ENCODE assay signal across 8 cellular contexts in genomic region chr4:55947254-55947882, GRCh38. TPM values are rescaled to one million over a fixed set of nuclear protein-coding genes. Genes with fewer than 3 reads are reported as not detected.
A peak's percentile ranks its signal among the peaks of the same experiment; 100 is the strongest.
DNase-seq lines count a peak whose midpoint lies in the region; ATAC-seq and TF ChIP-seq lines count a peak whose summit lies in the region.

No MANE protein-coding gene starts in this region.

- H3K9ac ChIP-seq in colonic mucosa (ENCODE audit: low read depth in 2 of 2, low read length in 2 of 2): peak overlapping the region in 1 of 2 donors; percentile 21

- H3K36me3 ChIP-seq in right atrium auricular region (no peaks in the 10 kb centered on the region), OCI-LY7 (ENCODE audit: insufficient read depth, low read length) (peaks cover 11% of the 10 kb centered on the region), colonic mucosa (no peaks in the 10 kb centered on the region), ovary (no peaks in the 10 kb centered on the region)

- TF ChIP-seq CTCF in right atrium auricular region (IDR thresholded peaks at IDR 0.05) (no peak), OCI-LY7 (conservative IDR thresholded peaks at IDR 0.05; ENCODE audit: low read length) (0 out of 2 replicates have a peak, but pooled peaks have one; percentile 23), colonic mucosa (IDR thresholded peaks at IDR 0.05) (no peak), ovary (IDR thresholded peaks at IDR 0.05) (no peak)

- H3K27me3 ChIP-seq in right atrium auricular region (no peaks in the 10 kb centered on the region), colonic mucosa (no peaks in the 10 kb centered on the region), ovary (no peaks in the 10 kb centered on the region)

- peak overlapping the region; percentile 12 to 78 for H3K4me3 ChIP-seq in right atrium auricular region
- H3K4me3 ChIP-seq in OCI-LY7 (ENCODE audit: low read depth, low read length, poor library complexity, severe bottlenecking): peak overlapping the region; percentile 82
- H3K4me3 ChIP-seq in colonic mucosa: no peak overlapping the region
- H3K4me3 ChIP-seq in ovary: peak overlapping the region; percentile 91

- H4K20me1 ChIP-seq in OCI-LY7 (ENCODE audit: insufficient read depth, low read length): no peaks in the 10 kb centered on the region

- H3K79me2 ChIP-seq in OCI-LY7 (ENCODE audit: insufficient read depth, low read depth, low read length): peaks cover 32% of the 10 kb centered on the region

- H3K4me1 ChIP-seq in right atrium auricular region (peaks cover 0 to 24% of the 10 kb centered on the region in 2 donors), OCI-LY7 (ENCODE audit: insufficient read depth, low read length, poor library complexity, severe bottlenecking) (peaks cover 53% of the 10 kb centered on the region), colonic mucosa (no peaks in the 10 kb centered on the region), ovary (ENCODE audit: insufficient read depth) (peaks cover 10% of the 10 kb centered on the region)

- BruUV-seq in OCI-LY7 (replicated peaks; lab: Mats Ljungman, UMichigan): no TSS peak

- peak overlapping the region; percentile 65 for H2AFZ ChIP-seq in OCI-LY7 (ENCODE audit: low read length)

- no peak for ATAC-seq in Right ventricle myocardium superior (ENCODE audit: poor library complexity)
- peak; percentile 34 for ATAC-seq in HG02870 (IDR thresholded peaks at IDR 0.05; ENCODE audit: unreplicated experiment)

- H3K9me2 ChIP-seq in OCI-LY7 (ENCODE audit: insufficient read depth, low read length): no peaks in the 10 kb centered on the region

- DNase-seq in right atrium auricular region (ENCODE audit: low spot score): no peak
- DNase-seq in Right ventricle myocardium superior: no peak
- peak; percentile 91 for DNase-seq in OCI-LY7 (ENCODE audit: low spot score)
- DNase-seq in colonic mucosa: no peak
- no peak for DNase-seq in ovary
- DNase-seq in cortex of kidney (lab: John Stamatoyannopoulos, UW): no peak
- DNase-seq in iPS-NIHi7 (ENCODE audit: extremely low spot score): no peak

- WGBS in ovary, 3 donors: 6 to 9% (median 8%) methylated on average over 6 of the region's 6 CpGs

- no peaks in the 10 kb centered on the region for H3K9me3 ChIP-seq in right atrium auricular region
- no peaks in the 10 kb centered on the region for H3K9me3 ChIP-seq in OCI-LY7 (ENCODE audit: low read length)
- no peaks in the 10 kb centered on the region for H3K9me3 ChIP-seq in colonic mucosa
- no peaks in the 10 kb centered on the region for H3K9me3 ChIP-seq in ovary

- peak overlapping the region; percentile 88 for H3K4me2 ChIP-seq in OCI-LY7 (ENCODE audit: low read length)

- H3K27ac ChIP-seq in right atrium auricular region (peak overlapping the region; percentile 87 to 93), OCI-LY7 (ENCODE audit: low read depth, low read length, poor library complexity, severe bottlenecking) (peak overlapping the region; percentile 95), colonic mucosa (peak overlapping the region; percentile 97), ovary (peak overlapping the region in 1 of 2 donors; percentile 82)

- no peak for TF ChIP-seq EP300 in ovary (IDR thresholded peaks at IDR 0.05)

- intact Hi-C loops in Right ventricle myocardium superior (cut with DNase I) (loop anchor here (5.0 kb wide), 1 partner anchor 355 kb away; no protein-coding TSS in a partner anchor), OCI-LY7 (cut with micrococcal nuclease; ENCODE audit: unreplicated experiment) (loop anchor here (5.0 kb wide), 2 partner anchors 400 to 960 kb away; partner anchors contain the start of genes CLOCK and REST), colonic mucosa (cut with DNase I) (loop anchor here (5.0 kb wide), 2 partner anchors 355 to 595 kb away; no protein-coding TSS in a partner anchor), ovary (cut with DNase I) (loop anchor here in 1 of 4 donors (10.0 kb wide), 1 partner anchor 597 kb away; no protein-coding TSS in a partner anchor)

- CTCF ChIA-PET in OCI-LY7 (lab: Charles Lee; ENCODE audit: unreplicated experiment): interaction anchor here (1.2 to 1.3 kb wide), 2 partner anchors 9 to 236 kb away, joined by 3 to 4 read pairs; no protein-coding TSS in a partner anchor

- no peak for TF ChIP-seq POLR2A in ovary (IDR thresholded peaks at IDR 0.05)

- POLR2A ChIA-PET in OCI-LY7 (lab: Charles Lee): interaction anchor here (0.5 to 3.0 kb wide), 19 partner anchors 9 to 598 kb away, joined by 3 to 30 read pairs (median 4); partner anchors contain the start of genes AASDH and PAICS

RNA-seq across cellular contexts. Expression of gene CEP135, which starts 1.4 kb away (rescaled TPM):
- 1 to 10 TPM; 1.6 to 1.8 TPM for total RNA-seq in right atrium auricular region
- 2.8 TPM for total RNA-seq in Right ventricle myocardium superior
- 21.6 and 32.4 TPM in 2 replicates for total RNA-seq in OCI-LY7 (2014; rRNA removed; shearing (Covaris generic))
- 32.7 and 41.4 TPM in 2 replicates for total RNA-seq in OCI-LY7 (2022)
- total RNA-seq in colonic mucosa: 1 to 10 TPM; 4.0 to 7.3 TPM
- 10 to 100 TPM in 2 of 7 donors, 1 to 10 TPM in 5; 4.3 to 11.5 (median 8.6) TPM for total RNA-seq in ovary
- 1 to 10 TPM; 4.5 to 5.8 TPM for polyA plus RNA-seq in ovary
